4 cellular contexts compared by ENCODE assay signal in genomic region chr2:200631287-200631686, GRCh38. TPM values are rescaled to one million over a fixed set of nuclear protein-coding genes. Genes with fewer than 3 reads are reported as not detected.
"Had no signal": no experiment of that assay in that cellular context is flagged by ENCODE, and none has a peak within 500 bp of the region (broad histone marks: within the 10 kb centered on the region; RNA-seq: fewer than 3 reads in every experiment).

No MANE protein-coding gene starts in this region.

- ATAC-seq: GM12878 had no signal

- H3K4me3 ChIP-seq: GM12878 had no signal

- DNase-seq: GDM1, GF-D8 had no signal

RNA-seq across cellular contexts. Expression of gene AOX1, which starts 45.5 kb away (rescaled TPM):
- total RNA-seq: G401 had no signal
